In genomic region chr20:41047975-41048305, GRCh38 we compare ENCODE assay signal across 8 cellular contexts. TPM values are rescaled to one million over a fixed set of nuclear protein-coding genes. Genes with fewer than 3 reads are reported as not detected.
DNase-seq lines count a peak whose midpoint lies in the region; ATAC-seq and TF ChIP-seq lines count a peak whose summit lies in the region.

No MANE protein-coding gene starts in this region.

- no peaks in the 10 kb centered on the region for H3K27me3 Mint-ChIP-seq in CD4-positive, alpha-beta memory T cell

- ATAC-seq in HG02981 (IDR thresholded peaks at IDR 0.05; ENCODE audit: unreplicated experiment) (peak; percentile 36), HG02759 (IDR thresholded peaks at IDR 0.05; ENCODE audit: unreplicated experiment) (no peak)

- peaks cover 3 to 4% of the 10 kb centered on the region in 2 donors for H3K36me3 Mint-ChIP-seq in CD4-positive, alpha-beta memory T cell

- WGBS in thyroid gland, 2 donors: 33 to 46% methylated on average over 1 of the region's 1 CpG

- H3K4me3 Mint-ChIP-seq in CD4-positive, alpha-beta memory T cell: peak overlapping the region; percentile 76 to 92 (median 84)

- no peak for TF ChIP-seq CTCF in WI38 (IDR thresholded peaks at IDR 0.05; ENCODE audit: low read depth, low read length)
- TF ChIP-seq CTCF in right atrium auricular region (IDR thresholded peaks at IDR 0.05): no peak
- no peak for TF ChIP-seq CTCF in thyroid gland (IDR thresholded peaks at IDR 0.05)

- H3K4me1 Mint-ChIP-seq in CD4-positive, alpha-beta memory T cell: peaks cover 69 to 97% (median 84%) of the 10 kb centered on the region in 4 donors

- H3K27me3 ChIP-seq in CD4-positive, alpha-beta memory T cell (ENCODE audit: insufficient read depth, low read length): no peaks in the 10 kb centered on the region
- H3K27me3 ChIP-seq in right atrium auricular region: no peaks in the 10 kb centered on the region
- H3K27me3 ChIP-seq in thyroid gland: no peaks in the 10 kb centered on the region

- CTCF ChIA-PET in CD4-positive, alpha-beta memory T cell (lab: Charles Lee; ENCODE audit: partially characterized antibody): interaction anchor here (0.7 to 3.7 kb wide), 5 partner anchors 16 to 85 kb away, joined by 3 to 23 read pairs (median 3); no protein-coding TSS in a partner anchor

- no peaks in the 10 kb centered on the region for H3K9me3 Mint-ChIP-seq in CD4-positive, alpha-beta memory T cell

- no peaks in the 10 kb centered on the region for H3K9me3 ChIP-seq in CD4-positive, alpha-beta memory T cell (ENCODE audit: control insufficient read depth in 1 of 2, low read length in 2 of 2)
- H3K9me3 ChIP-seq in right atrium auricular region: no peaks in the 10 kb centered on the region
- no peaks in the 10 kb centered on the region for H3K9me3 ChIP-seq in thyroid gland

- H3K4me3 ChIP-seq in CD4-positive, alpha-beta memory T cell (ENCODE audit: low read length in 2 of 2): peak overlapping the region; percentile 18 to 39
- H3K4me3 ChIP-seq in WI38 (ENCODE audit: low read depth, low read length): peak overlapping the region; percentile 44
- H3K4me3 ChIP-seq in right atrium auricular region: peak overlapping the region in 1 of 2 donors; percentile 21
- no peak overlapping the region for H3K4me3 ChIP-seq in thyroid gland (replicated peaks in 1 of 3)

- peak overlapping the region; percentile 73 to 96 (median 91) for H3K27ac Mint-ChIP-seq in CD4-positive, alpha-beta memory T cell

- no peak for TF ChIP-seq POLR2A in thyroid gland (IDR thresholded peaks at IDR 0.05)

- peak overlapping the region; percentile 57 for H3K27ac ChIP-seq in CD4-positive, alpha-beta memory T cell (ENCODE audit: low read depth, low read length)
- H3K27ac ChIP-seq in right atrium auricular region: peak overlapping the region; percentile 49 to 70
- H3K27ac ChIP-seq in thyroid gland: peak overlapping the region; percentile 37 to 80 (median 71)

- H3K36me3 ChIP-seq in CD4-positive, alpha-beta memory T cell (ENCODE audit: insufficient read depth, low read length): no peaks in the 10 kb centered on the region
- H3K36me3 ChIP-seq in right atrium auricular region (no peaks in the 10 kb centered on the region), thyroid gland (no peaks in the 10 kb centered on the region)

- DNase-seq in CD4-positive, alpha-beta memory T cell: peak in 4 of 5 donors; percentile 46 to 58 (median 54)
- DNase-seq in right atrium auricular region (ENCODE audit: low spot score) (no peak), thyroid gland (no peak), T-helper 9 cell (no peak), NCI-H345 (lab: John Stamatoyannopoulos, UW) (no peak)

- POLR2A ChIA-PET in CD4-positive, alpha-beta memory T cell (lab: Charles Lee; ENCODE audit: partially characterized antibody): interaction anchor here (0.8 to 5.2 kb wide), 7 partner anchors 9 to 57 kb away, joined by 3 to 34 read pairs (median 5); partner anchors contain the start of gene TOP1

- intact Hi-C loops in CD4-positive, alpha-beta memory T cell (cut with micrococcal nuclease): loop anchor here (1.0 to 2.0 kb wide), 3 partner anchors 20 to 45 kb away; partner anchors contain the start of gene TOP1
- intact Hi-C loops in thyroid gland (cut with DNase I): no loop called here

- peaks cover 90% of the 10 kb centered on the region for H3K4me1 ChIP-seq in CD4-positive, alpha-beta memory T cell (ENCODE audit: insufficient read depth, low read length)
- peaks cover 0 to 96% of the 10 kb centered on the region in 2 donors for H3K4me1 ChIP-seq in right atrium auricular region
- H3K4me1 ChIP-seq in thyroid gland: peaks cover 67 to 74% of the 10 kb centered on the region in 2 donors

RNA-seq across cellular contexts. Expression of gene TOP1, which starts 19.3 kb away (rescaled TPM):
- 10 to 100 TPM; 44.4 to 47.5 TPM for total RNA-seq in CD4-positive, alpha-beta memory T cell
- 10 to 100 TPM in 1 of 2 donors, 1 to 10 TPM in 1; 3.8 to 15.5 TPM for polyA plus RNA-seq in CD4-positive, alpha-beta memory T cell
- total RNA-seq in right atrium auricular region (10 to 100 TPM; 19.7 to 21.2 TPM), thyroid gland (10 to 100 TPM; 31.3 to 46.3 (median 41.4) TPM)

Comparison
In these comparisons a context has a peak if more than half of its experiments do, and no peak if none do; other contexts are left out.
1. DNase-seq: peak in CD4-positive, alpha-beta memory T cell (4 of 5); none in right atrium auricular region (single experiment), thyroid gland (0 of 2), T-helper 9 cell (single experiment) and NCI-H345 (single experiment).
2. H3K4me3 ChIP-seq: peak in CD4-positive, alpha-beta memory T cell (2 of 2) and WI38 (single experiment); none in thyroid gland (0 of 3).
3. Peak in every context shown above with its lines, with median percentiles within 50 percentile points of each other: H3K27ac ChIP-seq.